20 cellular contexts compared by ENCODE assay signal in genomic region chr17:32314636-32315035, GRCh38. TPM values are rescaled to one million over a fixed set of nuclear protein-coding genes. Genes with fewer than 3 reads are reported as not detected.
"Had no signal": no experiment of that assay in that cellular context is flagged by ENCODE, and none has a peak within 500 bp of the region (broad histone marks: within the 10 kb centered on the region; RNA-seq: fewer than 3 reads in every experiment).

No MANE protein-coding gene starts in this region.

- H3K27ac Mint-ChIP-seq: naive thymus-derived CD4-positive, alpha-beta T cell; nephron progenitor cell; stimulated activated effector memory CD8-positive, alpha-beta T cell treated with anti-CD3 and anti-CD28 coated beads, Interleukin-12 subunit alpha, Interleukin-12 subunit beta, amount 100 ng/mL, for 72 hours; stimulated activated naive CD8-positive, alpha-beta T cell treated with anti-CD3 and anti-CD28 coated beads, Interleukin-15, Interleukin-2, amounts not matched to agents 100 ng/mL and 50 ng/mL, for 24 hours had no signal

- H3K36me3 ChIP-seq: heart left ventricle, neutrophil, right lobe of liver, tibial artery had no signal

- H3K27ac ChIP-seq: dorsolateral prefrontal cortex, heart left ventricle, neutrophil, psoas muscle, right lobe of liver, tibial artery had no signal

- ATAC-seq: heart left ventricle; naive thymus-derived CD4-positive, alpha-beta T cell; psoas muscle; right lobe of liver; stimulated activated effector memory CD8-positive, alpha-beta T cell treated with anti-CD3 and anti-CD28 coated beads, Interleukin-12 subunit alpha, Interleukin-12 subunit beta, amount 100 ng/mL, for 72 hours had no signal

- FAIRE-seq: frontal cortex had no signal

- H3K9me3 Mint-ChIP-seq: naive thymus-derived CD4-positive, alpha-beta T cell; nephron progenitor cell; stimulated activated effector memory CD8-positive, alpha-beta T cell treated with anti-CD3 and anti-CD28 coated beads, Interleukin-12 subunit alpha, Interleukin-12 subunit beta, amount 100 ng/mL, for 72 hours; stimulated activated naive CD8-positive, alpha-beta T cell treated with anti-CD3 and anti-CD28 coated beads, Interleukin-15, Interleukin-2, amounts not matched to agents 100 ng/mL and 50 ng/mL, for 24 hours had no signal

- H3K9me3 ChIP-seq: heart left ventricle, neutrophil, psoas muscle, right lobe of liver, tibial artery had no signal

- H3K36me3 Mint-ChIP-seq: naive thymus-derived CD4-positive, alpha-beta T cell; stimulated activated effector memory CD8-positive, alpha-beta T cell treated with anti-CD3 and anti-CD28 coated beads, Interleukin-12 subunit alpha, Interleukin-12 subunit beta, amount 100 ng/mL, for 72 hours had no signal

- H3K4me3 Mint-ChIP-seq: naive thymus-derived CD4-positive, alpha-beta T cell; nephron progenitor cell; stimulated activated effector memory CD8-positive, alpha-beta T cell treated with anti-CD3 and anti-CD28 coated beads, Interleukin-12 subunit alpha, Interleukin-12 subunit beta, amount 100 ng/mL, for 72 hours; stimulated activated naive CD8-positive, alpha-beta T cell treated with anti-CD3 and anti-CD28 coated beads, Interleukin-15, Interleukin-2, amounts not matched to agents 100 ng/mL and 50 ng/mL, for 24 hours had no signal

- DNase-seq: cortex of kidney; effector CD8-positive, alpha-beta T cell; heart left ventricle; hippocampal formation; naive thymus-derived CD4-positive, alpha-beta T cell; nephron progenitor cell; psoas muscle; retina; stimulated activated CD4-positive, alpha-beta T cell treated with anti-CD3 and anti-CD28 coated beads, Interleukin-4, amount 100 ng/mL, for 1 hour; stimulated activated CD8-positive, alpha-beta memory T cell treated with anti-CD3 and anti-CD28 coated beads, Interleukin-4, amount 100 ng/mL, for 48 hours; tibial artery had no signal

- H3K27me3 ChIP-seq: dorsolateral prefrontal cortex, right lobe of liver, tibial artery had no signal

- H3K4me1 ChIP-seq: psoas muscle, right lobe of liver had no signal

- H3K4me3 ChIP-seq: dorsolateral prefrontal cortex, heart left ventricle, psoas muscle, right lobe of liver, tibial artery had no signal

RNA-seq across cellular contexts. Expression of gene RHBDL3, which starts 49.0 kb away (rescaled TPM):
- total RNA-seq: glomerular endothelial cell, kidney epithelial cell, lung microvascular endothelial cell had no signal
- polyA plus RNA-seq: naive thymus-derived CD4-positive, alpha-beta T cell had no signal
